8 cellular contexts compared by ENCODE assay signal in genomic region chr5:138331449-138332368, GRCh38. TPM values are rescaled to one million over a fixed set of nuclear protein-coding genes. Genes with fewer than 3 reads are reported as not detected.
DNase-seq lines count a peak whose midpoint lies in the region; ATAC-seq, FAIRE-seq and TF ChIP-seq lines count a peak whose summit lies in the region.

CDC25C (minus strand) TSS chr5:138331804; CDS start chr5:138331180, 624 bp downstream.

- no TSS peak for BruUV-seq in endothelial cell of umbilical vein (replicated peaks; lab: Mats Ljungman, UMichigan)

- no peaks in the 10 kb centered on the region for H4K20me1 ChIP-seq in OCI-LY1 (ENCODE audit: insufficient read depth, low read length)
- H4K20me1 ChIP-seq in endothelial cell of umbilical vein (replicated peaks; ENCODE audit: control insufficient read depth, extremely low read depth, insufficient read depth, low read length) = no peaks in the 10 kb centered on the region

- peak; percentile 98 for FAIRE-seq in endothelial cell of umbilical vein (lab: Jason Lieb, UNC)

- CTCF ChIA-PET in endothelial cell of umbilical vein (lab: Charles Lee) = interaction anchor here (1.0 to 1.9 kb wide), 3 partner anchors 13 to 108 kb away, joined by 3 to 30 read pairs (median 6); partner anchors contain the start of gene KDM3B

- peak within 1 kb of the TSS; percentile 63 for H3K27ac ChIP-seq in OCI-LY1 (ENCODE audit: low read depth, low read length, poor library complexity, severe bottlenecking)
- peak within 1 kb of the TSS; percentile 4 for H3K27ac ChIP-seq in endothelial cell of umbilical vein (ENCODE audit: insufficient read depth, low read depth, low read length)

- no peaks in the 10 kb centered on the region for H3K9me1 ChIP-seq in endothelial cell of umbilical vein (replicated peaks; ENCODE audit: control insufficient read depth, extremely low read depth, insufficient read depth, low read length)

- H3K36me3 ChIP-seq in OCI-LY1 (ENCODE audit: insufficient read depth, low read length) (peaks cover 8% of the 10 kb centered on the region; the same call in 1 of the 2 replicates), endothelial cell of umbilical vein (ENCODE audit: control insufficient read depth in 2 of 2, extremely low read depth in 1 of 2, insufficient read depth in 2 of 2, low read length in 2 of 2) (no peaks in the 10 kb centered on the region)

- H3K4me1 ChIP-seq in OCI-LY1 (ENCODE audit: insufficient read depth, low read length, severe bottlenecking) (peaks cover 28% of the 10 kb centered on the region), endothelial cell of umbilical vein (ENCODE audit: control insufficient read depth, extremely low read depth, insufficient read depth, low read length) (peaks cover 9% of the 10 kb centered on the region)

- H3K4me3 ChIP-seq in OCI-LY1 (ENCODE audit: low read depth, low read length, poor library complexity, severe bottlenecking) (peak within 1 kb of the TSS; percentile 84), endothelial cell of umbilical vein (replicated peaks in 1 of 3; ENCODE audit: insufficient read depth in 1 of 3, low read depth in 1 of 3, low read length in 3 of 3) (peak within 1 kb of the TSS; percentile 55 to 86 (median 79))

- H3K79me2 ChIP-seq in OCI-LY1 (ENCODE audit: insufficient read depth, low read length) (peaks cover 8% of the 10 kb centered on the region; the same call in 1 of the 2 replicates), endothelial cell of umbilical vein (ENCODE audit: control insufficient read depth, insufficient read depth, low read length) (peaks cover 8% of the 10 kb centered on the region)

- H2AFZ ChIP-seq in OCI-LY1 (ENCODE audit: low read length) = peak within 1 kb of the TSS; percentile 71; the same call in 1 of the 2 replicates
- peak within 1 kb of the TSS; percentile 83 for H2AFZ ChIP-seq in endothelial cell of umbilical vein (ENCODE audit: low read depth, low read length)

- no peaks in the 10 kb centered on the region for H3K9me2 ChIP-seq in OCI-LY1 (ENCODE audit: low read depth, low read length)

- H3K9me3 ChIP-seq in OCI-LY1 (ENCODE audit: low read length) (no peaks in the 10 kb centered on the region), endothelial cell of umbilical vein (replicated peaks; ENCODE audit: control insufficient read depth, insufficient read depth, low read length) (no peaks in the 10 kb centered on the region)

- no peaks in the 10 kb centered on the region for H3F3A ChIP-seq in OCI-LY1 (ENCODE audit: insufficient read depth, low read length)

- dilution Hi-C loops in endothelial cell of umbilical vein (cut with MboI; ENCODE audit: extremely low pct_ligation_motif_present, low sequenced_read_pairs) = no loop called here

- TF ChIP-seq CTCF in OCI-LY1 (IDR thresholded peaks at IDR 0.05; ENCODE audit: low read length) (no peak), endothelial cell of umbilical vein (IDR thresholded peaks at IDR 0.05; ENCODE audit: extremely low read depth in 1 of 2, insufficient read depth in 1 of 2, low read depth in 1 of 2, low read length in 2 of 2) (no peak)

- peak; percentile 100 for DNase-seq in DMS 273 (lab: John Stamatoyannopoulos, UW; ENCODE audit: unreplicated experiment)
- DNase-seq in HuH-7 (ENCODE audit: low spot score) = peak; percentile 91
- peak; percentile 97 for DNase-seq in activated CD8-positive, alpha-beta memory T cell treated with anti-CD3 and anti-CD28 coated beads, Interleukin-2, amount 50 U/mL, for 48 hours
- DNase-seq in endothelial cell of umbilical vein (ENCODE audit: low read depth, low spot score) = peak; percentile 100
- peak; percentile 97 for DNase-seq in midbrain (lab: John Stamatoyannopoulos, UW)
- peak; percentile 96 to 97 for DNase-seq in stimulated activated CD8-positive, alpha-beta memory T cell treated with anti-CD3 and anti-CD28 coated beads, Interleukin-15, amount 100 ng/mL, for 48 hours (ENCODE audit: low read depth in 2 of 2)

- ATAC-seq in GM21526 (IDR thresholded peaks at IDR 0.05; ENCODE audit: low FRiP score, unreplicated experiment) = peak; percentile 98

- intact Hi-C loops in endothelial cell of umbilical vein (cut with micrococcal nuclease) = loop anchor here (5.0 kb wide), 1 partner anchor 154 kb away; the partner anchor contains the start of genes BRD8 and KIF20A

- POLR2A ChIA-PET in endothelial cell of umbilical vein (lab: Charles Lee) = interaction anchor here (0.8 kb wide), 1 partner anchor 21 kb away, joined by 4 read pairs; the partner anchor contains the start of gene KDM3B

- H3K4me2 ChIP-seq in OCI-LY1 (ENCODE audit: low read length) (peak within 1 kb of the TSS; percentile 97), endothelial cell of umbilical vein (ENCODE audit: insufficient read depth, low read length) (peak within 1 kb of the TSS; percentile 94)

- no peaks in the 10 kb centered on the region for H3K27me3 ChIP-seq in OCI-LY1 (ENCODE audit: insufficient read depth, low read length)
- H3K27me3 ChIP-seq in endothelial cell of umbilical vein (ENCODE audit: control insufficient read depth in 2 of 2, insufficient read depth in 2 of 2, low read length in 2 of 2) = no peaks in the 10 kb centered on the region

- H3K9ac ChIP-seq in OCI-LY1 (ENCODE audit: low read length) (peak within 1 kb of the TSS; percentile 89), endothelial cell of umbilical vein (replicated peaks; ENCODE audit: extremely low read depth, insufficient read depth, low read length) (peak within 1 kb of the TSS; percentile 47)

- TF ChIP-seq POLR2A in endothelial cell of umbilical vein (IDR thresholded peaks at IDR 0.05; ENCODE audit: low read depth, low read length) = peak; percentile 80

TF ChIP-seq in endothelial cell of umbilical vein, 7 proteins besides CTCF, POLR2A, EP300 and RAD21:
- TF ChIP-seq MAX (IDR thresholded peaks at IDR 0.05; ENCODE audit: insufficient read depth, insufficient read length) = peak; percentile 27
- peak; percentile 75 for TF ChIP-seq POLR2AphosphoS5 (IDR thresholded peaks at IDR 0.05; ENCODE audit: insufficient read depth, low read depth, low read length)
- no peak for TF ChIP-seq EZH2 (IDR thresholded peaks at IDR 0.05; ENCODE audit: borderline replicate concordance, low read depth, low read length, severe bottlenecking)
TF ChIP-seq in endothelial cell of umbilical vein: peak in this region for 2.

RNA-seq across cellular contexts. Expression of gene CDC25C, which starts in this region (rescaled TPM):
- 13.3 and 13.6 TPM in 2 replicates for total RNA-seq in endothelial cell of umbilical vein
- polyA plus RNA-seq in endothelial cell of umbilical vein = 5.5 and 8.1 TPM in 2 replicates
- polyA plus RNA-seq in endothelial cell of umbilical vein (2011; cell fraction: cytosol; rRNA removed) = 10.0 and 11.7 TPM in 2 replicates
- 12.0 and 14.4 TPM in 2 replicates for polyA plus RNA-seq in endothelial cell of umbilical vein (2011; cell fraction: nucleus; rRNA removed)
- 3.0 and 8.6 TPM in 2 replicates for polyA plus RNA-seq in endothelial cell of umbilical vein (2012)
- polyA minus RNA-seq in endothelial cell of umbilical vein = 9.1 and 9.4 TPM in 2 replicates
- 4.9 TPM for polyA minus RNA-seq in endothelial cell of umbilical vein (2011; cell fraction: cytosol; rRNA and poly(A)+ RNA removed)
- polyA minus RNA-seq in endothelial cell of umbilical vein (2011; cell fraction: nucleus; rRNA and poly(A)+ RNA removed) = 5.6 and 11.3 TPM in 2 replicates

Comparison
In these comparisons a context has a peak if more than half of its experiments do, and no peak if none do; other contexts are left out.
1. Peak in every context shown above with its lines: DNase-seq, ATAC-seq, H3K4me3 ChIP-seq and H3K27ac ChIP-seq.